23 cellular contexts compared by ENCODE assay signal in the genomic region with DNA sequence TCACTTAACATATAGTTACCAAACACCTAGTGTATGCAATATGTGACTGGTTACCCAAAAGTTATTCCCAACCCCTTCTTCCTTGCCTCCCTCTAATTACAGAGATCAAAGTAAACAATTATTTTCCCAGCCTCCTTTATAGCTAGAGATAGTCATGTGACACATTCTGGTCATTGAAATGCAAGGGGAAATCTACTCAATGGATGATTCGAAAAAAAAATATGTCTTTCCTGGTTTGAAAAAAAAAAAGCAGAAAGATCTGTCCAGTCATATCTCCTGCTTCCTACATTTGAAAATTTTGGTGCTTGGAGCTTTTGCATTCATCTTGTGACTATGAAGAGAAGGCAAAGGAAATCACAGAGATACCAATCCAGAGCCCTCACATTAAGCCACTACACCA. TPM values are rescaled to one million over a fixed set of nuclear protein-coding genes. Genes with fewer than 3 reads are reported as not detected.
A peak's percentile ranks its signal among the peaks of the same experiment; 100 is the strongest.
DNase-seq lines count a peak whose midpoint lies in the region; ATAC-seq and TF ChIP-seq lines count a peak whose summit lies in the region.
"Had no signal": no experiment of that assay in that cellular context is flagged by ENCODE, and none has a peak within 500 bp of the region (broad histone marks: within the 10 kb centered on the region; RNA-seq: fewer than 3 reads in every experiment).

No MANE protein-coding gene starts in this region.

- H3K4me2 ChIP-seq in GM23248 (ENCODE audit: unreplicated experiment), result peak overlapping the region; percentile 38

- no peaks in the 10 kb centered on the region for H3K27me3 ChIP-seq in GM23248 (replicated peaks; ENCODE audit: insufficient read depth)
- H3K27me3 ChIP-seq: cardiac muscle cell, spleen, tibial nerve had no signal

- no peaks in the 10 kb centered on the region for H3K79me2 ChIP-seq in GM23248 (ENCODE audit: insufficient read depth)

- H3K4me1 ChIP-seq in GM23248 (ENCODE audit: insufficient read depth), result peaks cover 11% of the 10 kb centered on the region
- H3K4me1 ChIP-seq: lower lobe of right lung, spleen, tibial nerve had no signal

- H3K27ac ChIP-seq in GM23248, result no peak overlapping the region
- H3K27ac ChIP-seq: cardiac muscle cell, lower lobe of right lung, spleen, tibial nerve had no signal

- no peak overlapping the region for H3K9ac ChIP-seq in GM23248

- H3K9me3 ChIP-seq in GM23248 (ENCODE audit: low read depth), result no peaks in the 10 kb centered on the region
- H3K9me3 ChIP-seq: lower lobe of right lung, spleen, tibial nerve had no signal

- H3K36me3 ChIP-seq in GM23248 (ENCODE audit: low read depth), result no peaks in the 10 kb centered on the region
- H3K36me3 ChIP-seq: cardiac muscle cell, lower lobe of right lung, spleen, tibial nerve had no signal

- DNase-seq in GM23248, result peak; percentile 59
- peak; percentile 1 for DNase-seq in NCI-H69 (lab: John Stamatoyannopoulos, UW)
- peak; percentile 46 for DNase-seq in fibroblast of mammary gland (ENCODE audit: low read depth)
- DNase-seq in renal cortical epithelial cell (ENCODE audit: low read depth), result peak; percentile 54
- DNase-seq in COLO668 (lab: John Stamatoyannopoulos, UW; ENCODE audit: unreplicated experiment), result no peak
- no peak for DNase-seq in SK-N-DZ (ENCODE audit: low spot score)
- no peak for DNase-seq in hypothalamus (lab: John Stamatoyannopoulos, UW)
- DNase-seq: activated CD4-positive, CD25-positive, alpha-beta regulatory T cell; activated CD8-positive, alpha-beta T cell treated with anti-CD3 and anti-CD28 coated beads for 36 hours; activated gamma-delta T cell; AML-193; CD8-positive, alpha-beta memory T cell; lower lobe of right lung; NCI-H1436; NCI-H524; nucleus accumbens; spleen; stimulated activated CD4-positive, alpha-beta T cell treated with anti-CD3 and anti-CD28 coated beads, Interleukin-4, amount 100 ng/mL, for 1 hour; stimulated activated naive CD4-positive, alpha-beta T cell had no signal

- H3K4me3 ChIP-seq in GM23248 (no peak overlapping the region), fibroblast of mammary gland (ENCODE audit: control insufficient read depth, low read depth, low read length) (no peak overlapping the region)
- H3K4me3 ChIP-seq: cardiac muscle cell, lower lobe of right lung, spleen, tibial nerve had no signal

- in situ Hi-C loops in GM23248 (cut with MboI), result no loop called here

- H2AFZ ChIP-seq in GM23248, result no peak overlapping the region

- no peaks in the 10 kb centered on the region for H3K9me2 ChIP-seq in GM23248 (ENCODE audit: insufficient read depth)

- TF ChIP-seq CTCF in fibroblast of mammary gland (conservative IDR thresholded peaks at IDR 0.05; ENCODE audit: control insufficient read depth, insufficient read depth, low read depth, low read length), result no peak

- 94 to 97% methylated on average over 1 of the region's 1 CpG for WGBS in GM23248 (ENCODE audit: low coverage in 1 of 2, low lambda C conversion rate in 2 of 2, missing lambda C conversion rate in 2 of 2), 2 experiments

- H3F3A ChIP-seq in GM23248 (ENCODE audit: insufficient read depth), result no peaks in the 10 kb centered on the region; the same call in 1 of the 2 replicates

- no peak for ATAC-seq in HG03457 (IDR thresholded peaks at IDR 0.05; ENCODE audit: unreplicated experiment)
- ATAC-seq: activated CD8-positive, alpha-beta T cell treated with anti-CD3 and anti-CD28 coated beads for 36 hours; lower lobe of right lung; Panc1 had no signal

- H4K20me1 ChIP-seq in GM23248 (ENCODE audit: insufficient read depth), result no peaks in the 10 kb centered on the region

RNA-seq across cellular contexts. Expression of a gene that starts 27.6 kb away (rescaled TPM):
- total RNA-seq in GM23248 (2014; rRNA removed; shearing (Covaris generic)), result 151 and 168 TPM in 2 replicates
- 180 TPM in 2 replicates for polyA plus RNA-seq in GM23248 (2016; fragmentation: Nextera tagmentation; extraction: Ambion mirVana)
- total RNA-seq in renal cortical epithelial cell, result 171 and 236 TPM in 2 replicates
- polyA plus RNA-seq in SK-N-DZ (2014; cell fraction: cytosol; rRNA removed), result 37.9 and 38.6 TPM in 2 replicates
- 24.1 and 32.0 TPM in 2 replicates for polyA plus RNA-seq in SK-N-DZ (2014; cell fraction: nucleus; rRNA removed)

Comparison
In these comparisons a context has a peak if more than half of its experiments do, and no peak if none do; other contexts are left out.
1. DNase-seq: peak in GM23248 (single experiment), NCI-H69 (single experiment), fibroblast of mammary gland (single experiment) and renal cortical epithelial cell (single experiment); none in COLO668 (single experiment), SK-N-DZ (single experiment) and hypothalamus (0 of 51).